Comparison of ENCODE assay signal across 35 cellular contexts in genomic region chr1:114694540-114695310, GRCh38. TPM values are rescaled to one million over a fixed set of nuclear protein-coding genes. Genes with fewer than 3 reads are reported as not detected.
"Had no signal": no experiment of that assay in that cellular context is flagged by ENCODE, and none has a peak within 500 bp of the region (broad histone marks: within the 10 kb centered on the region; RNA-seq: fewer than 3 reads in every experiment).

No MANE protein-coding gene starts in this region.

- H3K27me3 ChIP-seq: body of pancreas had no signal

- H3K4me1 ChIP-seq: adrenal gland, body of pancreas, esophagus muscularis mucosa had no signal

- H3K4me3 ChIP-seq: adrenal gland, body of pancreas, esophagus muscularis mucosa had no signal

- H3K9me3 ChIP-seq: adrenal gland, body of pancreas, esophagus muscularis mucosa had no signal

- H3K27ac ChIP-seq: adrenal gland, body of pancreas, esophagus muscularis mucosa, WERI-Rb-1 had no signal

- H3K36me3 ChIP-seq: adrenal gland, esophagus muscularis mucosa, WERI-Rb-1 had no signal

- DNase-seq: activated B cell treated with CpG ODN at 0.5 μM for 24 hours; activated CD4-positive, alpha-beta memory T cell treated with anti-CD3 and anti-CD28 coated beads for 36 hours; activated CD4-positive, alpha-beta T cell treated with anti-CD3 and anti-CD28 coated beads for 36 hours; activated CD4-positive, alpha-beta T cell treated with anti-CD3 and anti-CD28 coated beads, Interleukin-2, amount 10 ng/mL, durations not matched to agents 24 days and 14 days; activated CD4-positive, CD25-positive, alpha-beta regulatory T cell treated with anti-CD3 and anti-CD28 coated beads, Interleukin-2, amount 50 U/mL, for 72 hours; activated CD8-positive, alpha-beta memory T cell treated with anti-CD3 and anti-CD28 coated beads, Interleukin-2, amount 10 ng/mL, durations not matched to agents 7 days and 5 days; activated CD8-positive, alpha-beta memory T cell treated with anti-CD3 and anti-CD28 coated beads, Interleukin-2, amount 50 U/mL, for 4 hours; activated CD8-positive, alpha-beta T cell treated with anti-CD3 and anti-CD28 coated beads, Interleukin-2, amount 10 ng/mL, durations not matched to agents 7 days and 5 days; activated effector memory CD4-positive, alpha-beta T cell treated with anti-CD3 and anti-CD28 coated beads, Interleukin-2, amount 50 U/mL, for 16 hours; activated naive CD4-positive, alpha-beta T cell treated with anti-CD3 and anti-CD28 coated beads for 36 hours; activated naive CD8-positive, alpha-beta T cell treated with anti-CD3 and anti-CD28 coated beads for 36 hours; activated naive CD8-positive, alpha-beta T cell treated with anti-CD3 and anti-CD28 coated beads, Interleukin-2, amount 50 U/mL, for 24 hours; activated T-cell treated with anti-CD3 and anti-CD28 coated beads, Interleukin-2, amount 50 U/mL, for 1 hour; activated T-cell treated with anti-CD3 and anti-CD28 coated beads, Interleukin-2, amount 50 U/mL, for 48 hours; adrenal gland; amygdala; aorta; body of pancreas; caudate nucleus; cortex of kidney; dermis blood vessel endothelial cell; effector CD4-positive, alpha-beta T cell; effector memory CD8-positive, alpha-beta T cell; erythroblast; foreskin melanocyte; head of caudate nucleus; T-helper 1 cell; T-helper 17 cell; T1000; WERI-Rb-1 had no signal

- ATAC-seq: activated CD4-positive, alpha-beta T cell treated with anti-CD3 and anti-CD28 coated beads for 36 hours; activated CD8-positive, alpha-beta memory T cell treated with anti-CD3 and anti-CD28 coated beads, Interleukin-2, amount 10 ng/mL, durations not matched to agents 7 days and 5 days; activated CD8-positive, alpha-beta T cell treated with anti-CD3 and anti-CD28 coated beads, Interleukin-2, amount 10 ng/mL, durations not matched to agents 7 days and 5 days; activated naive CD8-positive, alpha-beta T cell treated with anti-CD3 and anti-CD28 coated beads, Interleukin-2, amount 50 U/mL, for 24 hours; body of pancreas; effector memory CD8-positive, alpha-beta T cell; T-helper 17 cell had no signal

RNA-seq across cellular contexts. Expression of gene AMPD1, which starts 0.6 kb away (rescaled TPM):
- total RNA-seq: activated B cell treated with CpG ODN at 0.5 μM for 24 hours; activated CD4-positive, alpha-beta memory T cell treated with anti-CD3 and anti-CD28 coated beads for 36 hours; activated CD4-positive, alpha-beta T cell treated with anti-CD3 and anti-CD28 coated beads, Interleukin-2, amount 10 ng/mL, durations not matched to agents 24 days and 14 days; activated CD8-positive, alpha-beta memory T cell treated with anti-CD3 and anti-CD28 coated beads for 36 hours; activated CD8-positive, alpha-beta memory T cell treated with anti-CD3 and anti-CD28 coated beads, Interleukin-2, amount 10 ng/mL, durations not matched to agents 7 days and 5 days; activated CD8-positive, alpha-beta T cell treated with anti-CD3 and anti-CD28 coated beads, Interleukin-2, amount 10 ng/mL, durations not matched to agents 7 days and 5 days; activated naive CD4-positive, alpha-beta T cell treated with anti-CD3 and anti-CD28 coated beads for 36 hours; activated naive CD8-positive, alpha-beta T cell treated with anti-CD3 and anti-CD28 coated beads for 36 hours; activated T-helper 1 cell treated with anti-CD3 and anti-CD28 coated beads, Interleukin-12 subunit alpha, Interleukin-12 subunit beta, Interleukin-2, Interleukin-4 antibody, amounts not matched to agents 30 ng/mL and 10 ng/mL and 1 ng/mL, durations not matched to agents 14 hours and 24 hours and 36 hours; activated T-helper 2 cell treated with anti-CD3 and anti-CD28 coated beads, Interferon-gamma antibody, Interleukin-2, Interleukin-4, amounts not matched to agents 10 μg/mL and 5 μg/mL and 100 μg/mL, durations not matched to agents 14 hours and 24 hours and 36 hours; adrenal gland; body of pancreas; chondrocyte; dermis blood vessel endothelial cell; esophagus muscularis mucosa; T-helper 17 cell had no signal
